Comparison of ENCODE assay signal across 9 cellular contexts in the genomic region with DNA sequence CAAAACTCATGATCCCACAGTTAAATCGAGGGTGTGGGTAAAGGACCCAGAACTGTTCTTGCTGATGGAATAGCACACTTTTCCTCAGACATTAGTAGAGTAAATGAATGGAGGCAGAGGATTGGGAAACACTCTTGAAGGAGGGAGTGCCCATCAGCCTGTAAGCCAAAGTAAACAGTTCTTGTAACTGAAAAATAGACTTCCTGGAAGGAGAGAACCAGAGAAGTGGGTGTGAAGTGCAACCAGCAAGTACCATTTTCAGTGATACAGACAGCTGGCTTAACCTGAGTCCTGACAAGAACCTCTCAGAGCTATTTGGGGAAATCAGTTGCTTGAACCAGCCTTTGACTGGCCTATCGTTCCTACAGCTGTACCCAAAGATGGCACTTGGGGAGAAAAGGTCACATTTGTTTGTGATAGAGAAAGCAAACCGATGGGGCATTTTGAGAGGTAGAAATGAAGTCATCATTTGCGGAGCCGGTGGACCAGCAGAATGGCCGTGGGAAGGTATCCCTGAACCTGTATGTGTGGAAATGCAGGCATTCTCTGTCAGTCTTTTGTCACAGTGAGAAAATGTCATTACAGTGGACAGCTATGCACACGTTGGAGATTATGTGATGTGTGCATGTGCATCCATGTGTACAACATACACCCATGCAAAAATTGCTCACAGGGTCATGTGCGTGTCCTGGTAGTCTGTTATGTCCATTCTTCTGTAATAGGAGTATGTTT. TPM values are rescaled to one million over a fixed set of nuclear protein-coding genes. Genes with fewer than 3 reads are reported as not detected.
DNase-seq lines count a peak whose midpoint lies in the region; ATAC-seq, FAIRE-seq and TF ChIP-seq lines count a peak whose summit lies in the region.
"Had no signal": no experiment of that assay in that cellular context is flagged by ENCODE, and none has a peak within 500 bp of the region (broad histone marks: within the 10 kb centered on the region; RNA-seq: fewer than 3 reads in every experiment).

No MANE protein-coding gene starts in this region.

- H3K4me1 ChIP-seq in astrocyte (ENCODE audit: insufficient read depth, low read length) (peaks cover 76% of the 10 kb centered on the region), upper lobe of left lung (peaks cover 55 to 85% (median 69%) of the 10 kb centered on the region in 4 donors)

- WGBS in upper lobe of left lung, 2 donors, result 62 to 63% methylated on average over 8 of the region's 8 CpGs

- H3K4me2 ChIP-seq in astrocyte (ENCODE audit: low read length), result peak overlapping the region; percentile 78

- H4K20me1 ChIP-seq in astrocyte (ENCODE audit: insufficient read depth, low read length), result peaks cover 80% of the 10 kb centered on the region

- no peaks in the 10 kb centered on the region for H3K9me3 Mint-ChIP-seq in activated T-cell treated with anti-CD3 and anti-CD28 coated beads, Interleukin-2, amount 50 U/mL, for 72 hours
- H3K9me3 Mint-ChIP-seq in astrocyte (ENCODE audit: unreplicated experiment) (no peaks in the 10 kb centered on the region), progenitor cell of endocrine pancreas (ENCODE audit: low read depth) (no peaks in the 10 kb centered on the region)
- H3K9me3 Mint-ChIP-seq: activated T-cell treated with anti-CD3 and anti-CD28 coated beads, Interleukin-2, amount 50 U/mL, for 4 hours had no signal

- ATAC-seq in activated T-cell treated with anti-CD3 and anti-CD28 coated beads, Interleukin-2, amount 50 U/mL, for 72 hours (replicated peaks in 1 of 2), result peak; percentile 40 to 57
- ATAC-seq in left colon (peak; percentile 72), upper lobe of left lung (ENCODE audit: low FRiP score in 2 of 2) (peak; percentile 83 to 87), HG03135 (IDR thresholded peaks at IDR 0.05; ENCODE audit: unreplicated experiment) (no peak), HG02970 (IDR thresholded peaks at IDR 0.05; ENCODE audit: low FRiP score, unreplicated experiment) (no peak)

- H3K27ac Mint-ChIP-seq in activated T-cell treated with anti-CD3 and anti-CD28 coated beads, Interleukin-2, amount 50 U/mL, for 72 hours, result peak overlapping the region; percentile 40
- H3K27ac Mint-ChIP-seq in astrocyte (ENCODE audit: unreplicated experiment), result no peak overlapping the region
- no peak overlapping the region for H3K27ac Mint-ChIP-seq in progenitor cell of endocrine pancreas

- H3K4me3 ChIP-seq in astrocyte (ENCODE audit: insufficient read depth, low read depth, low read length) (no peak overlapping the region), upper lobe of left lung (no peak overlapping the region)

- H3K36me3 Mint-ChIP-seq in activated T-cell treated with anti-CD3 and anti-CD28 coated beads, Interleukin-2, amount 50 U/mL, for 72 hours (ENCODE audit: insufficient read depth in 2 of 2), result peaks cover 0 to 1% of the 10 kb centered on the region in 2 donors
- H3K36me3 Mint-ChIP-seq in astrocyte (ENCODE audit: low read depth, unreplicated experiment), result no peaks in the 10 kb centered on the region
- no peaks in the 10 kb centered on the region for H3K36me3 Mint-ChIP-seq in progenitor cell of endocrine pancreas (ENCODE audit: insufficient read depth)

- H3K36me3 ChIP-seq in astrocyte (ENCODE audit: insufficient read depth, low read length) (no peaks in the 10 kb centered on the region), upper lobe of left lung (no peaks in the 10 kb centered on the region)

- TF ChIP-seq EP300 in upper lobe of left lung (IDR thresholded peaks at IDR 0.05), result peak; percentile 31 to 98 (median 92)

- H3K27me3 Mint-ChIP-seq in activated T-cell treated with anti-CD3 and anti-CD28 coated beads, Interleukin-2, amount 50 U/mL, for 72 hours (ENCODE audit: low read depth), result peaks cover 12% of the 10 kb centered on the region
- H3K27me3 Mint-ChIP-seq in astrocyte (ENCODE audit: low read depth, unreplicated experiment) (no peaks in the 10 kb centered on the region), progenitor cell of endocrine pancreas (no peaks in the 10 kb centered on the region)

- H2AFZ ChIP-seq in astrocyte (ENCODE audit: low read depth, low read length), result no peak overlapping the region

- H3K9ac ChIP-seq in astrocyte (ENCODE audit: low read length), result no peak overlapping the region

- H3K27me3 ChIP-seq in astrocyte (ENCODE audit: insufficient read depth, low read length), result no peaks in the 10 kb centered on the region
- no peaks in the 10 kb centered on the region for H3K27me3 ChIP-seq in upper lobe of left lung

- DNase-seq in activated T-cell treated with anti-CD3 and anti-CD28 coated beads, Interleukin-2, amount 50 U/mL, for 72 hours, result no peak
- DNase-seq in activated T-cell treated with anti-CD3 and anti-CD28 coated beads for 4 hours (no peak), astrocyte (ENCODE audit: low read depth) (peak; percentile 84), left colon (no peak), upper lobe of left lung (peak in 1 of 2 donors; percentile 69), progenitor cell of endocrine pancreas (ENCODE audit: low spot score, unreplicated experiment) (no peak)
- DNase-seq: activated T-cell treated with anti-CD3 and anti-CD28 coated beads, Interleukin-2, amount 50 U/mL, for 4 hours had no signal

- TF ChIP-seq POLR2A in upper lobe of left lung (IDR thresholded peaks at IDR 0.05), result no peak

- FAIRE-seq in astrocyte (lab: Jason Lieb, UNC), result peak; percentile 73

- peaks cover 16% of the 10 kb centered on the region for H3K4me1 Mint-ChIP-seq in activated T-cell treated with anti-CD3 and anti-CD28 coated beads, Interleukin-2, amount 50 U/mL, for 72 hours (ENCODE audit: low read depth)
- H3K4me1 Mint-ChIP-seq in astrocyte (ENCODE audit: low read depth, unreplicated experiment) (peaks cover 83% of the 10 kb centered on the region), progenitor cell of endocrine pancreas (ENCODE audit: low read depth) (peaks cover 34% of the 10 kb centered on the region)

- H3K27ac ChIP-seq in astrocyte (ENCODE audit: low read depth, low read length) (peak overlapping the region; percentile 1), upper lobe of left lung (peak overlapping the region; percentile 34 to 70 (median 58))

- intact Hi-C loops in left colon (cut with DNase I, micrococcal nuclease), result no loop called here

- peak overlapping the region in 1 of 2 donors; percentile 56 for H3K4me3 Mint-ChIP-seq in activated T-cell treated with anti-CD3 and anti-CD28 coated beads, Interleukin-2, amount 50 U/mL, for 72 hours
- H3K4me3 Mint-ChIP-seq in astrocyte (ENCODE audit: unreplicated experiment) (no peak overlapping the region), progenitor cell of endocrine pancreas (ENCODE audit: low read depth) (no peak overlapping the region)
- H3K4me3 Mint-ChIP-seq: activated T-cell treated with anti-CD3 and anti-CD28 coated beads, Interleukin-2, amount 50 U/mL, for 4 hours had no signal

- H3K79me2 ChIP-seq in astrocyte (ENCODE audit: insufficient read depth, low read length), result peaks cover 99% of the 10 kb centered on the region

- TF ChIP-seq CTCF in astrocyte (IDR thresholded peaks at IDR 0.05; ENCODE audit: insufficient read depth, low read depth, low read length) (no peak), upper lobe of left lung (IDR thresholded peaks at IDR 0.05) (no peak), progenitor cell of endocrine pancreas (IDR thresholded peaks at IDR 0.05; ENCODE audit: unreplicated experiment) (no peak)

- H3K9me3 ChIP-seq in astrocyte (ENCODE audit: insufficient read depth, low read depth, low read length) (no peaks in the 10 kb centered on the region), upper lobe of left lung (no peaks in the 10 kb centered on the region)

RNA-seq across cellular contexts. Expression of a gene that starts 17.7 kb away (rescaled TPM):
- 1 to 10 TPM; 2.6 to 3.3 TPM for total RNA-seq in activated T-cell treated with anti-CD3 and anti-CD28 coated beads, Interleukin-2, amount 50 U/mL, for 72 hours
- 138 and 180 TPM in 2 replicates for total RNA-seq in astrocyte
- total RNA-seq in left colon, result 100 to 1,000 TPM in 1 of 2 donors, 10 to 100 TPM in 1; 67.7 to 105 TPM
- total RNA-seq in upper lobe of left lung, result 100 to 1,000 TPM in 4 of 6 donors, 10 to 100 TPM in 2; 74.7 to 128 (median 110) TPM
- total RNA-seq in progenitor cell of endocrine pancreas, result 25.8 and 33.8 TPM in 2 replicates

Comparison
In these comparisons a context has a peak if more than half of its experiments do, and no peak if none do; other contexts are left out.
1. ATAC-seq: peak in activated T-cell treated with anti-CD3 and anti-CD28 coated beads, Interleukin-2, amount 50 U/mL, for 72 hours (2 of 2), left colon (single experiment) and upper lobe of left lung (2 of 2); none in HG03135 (single experiment) and HG02970 (single experiment).